31 cellular contexts compared by ENCODE assay signal in genomic region chr4:67048530-67048929, GRCh38.
"Had no signal": no experiment of that assay in that cellular context is flagged by ENCODE, and none has a peak within 500 bp of the region (broad histone marks: within the 10 kb centered on the region; RNA-seq: fewer than 3 reads in every experiment).

No MANE protein-coding gene starts in this region.

- H3K4me2 ChIP-seq: SK-N-SH had no signal

- H3K36me3 Mint-ChIP-seq: activated naive CD8-positive, alpha-beta T cell treated with anti-CD3 and anti-CD28 coated beads for 36 hours had no signal

- H3K4me3 ChIP-seq: ascending aorta, breast epithelium, Peyer's patch, SJSA1 had no signal

- ATAC-seq: activated CD8-positive, alpha-beta T cell treated with anti-CD3 and anti-CD28 coated beads for 36 hours; activated T-helper 17 cell treated with anti-CD3 and anti-CD28 coated beads, Interleukin-2, amount 50 U/mL, for 72 hours; PC-3 had no signal

- H3K27ac Mint-ChIP-seq: activated CD4-positive, alpha-beta T cell treated with anti-CD3 and anti-CD28 coated beads, Interleukin-2, amount 10 ng/mL, durations not matched to agents 24 days and 14 days; activated CD8-positive, alpha-beta T cell treated with anti-CD3 and anti-CD28 coated beads for 36 hours; activated naive CD8-positive, alpha-beta T cell treated with anti-CD3 and anti-CD28 coated beads for 36 hours; activated T-cell treated with anti-CD3 and anti-CD28 coated beads, Interleukin-2, amount 50 U/mL, for 72 hours; activated T-helper 17 cell treated with anti-CD3 and anti-CD28 coated beads, Interleukin-2, amount 50 U/mL, for 72 hours; T-helper 1 cell treated with Interleukin-12 subunit alpha and Interleukin-12 subunit beta and Interleukin-4 antibody, amounts not matched to agents 30 μg/mL and 1 μg/mL, for 36 hours; T-helper 2 cell treated with Interferon-gamma antibody and Interleukin-4, amounts not matched to agents 5 μg/mL and 100 μg/mL, for 36 hours had no signal

- H3K4me1 Mint-ChIP-seq: activated CD4-positive, alpha-beta T cell treated with anti-CD3 and anti-CD28 coated beads, Interleukin-2, amount 10 ng/mL, durations not matched to agents 24 days and 14 days; activated naive CD8-positive, alpha-beta T cell treated with anti-CD3 and anti-CD28 coated beads for 36 hours; activated T-helper 17 cell treated with anti-CD3 and anti-CD28 coated beads, Interleukin-2, amount 50 U/mL, for 72 hours had no signal

- H3K36me3 ChIP-seq: ascending aorta, breast epithelium, Peyer's patch, SJSA1 had no signal

- H3K27ac ChIP-seq: ascending aorta, breast epithelium, Peyer's patch, SJSA1 had no signal

- H3K4me3 Mint-ChIP-seq: activated CD4-positive, alpha-beta T cell treated with anti-CD3 and anti-CD28 coated beads, Interleukin-2, amount 10 ng/mL, durations not matched to agents 24 days and 14 days; activated CD8-positive, alpha-beta T cell treated with anti-CD3 and anti-CD28 coated beads for 36 hours; activated naive CD8-positive, alpha-beta T cell treated with anti-CD3 and anti-CD28 coated beads for 36 hours; activated T-cell treated with anti-CD3 and anti-CD28 coated beads, Interleukin-2, amount 50 U/mL, for 72 hours; activated T-helper 17 cell treated with anti-CD3 and anti-CD28 coated beads, Interleukin-2, amount 50 U/mL, for 72 hours; T-helper 1 cell treated with Interleukin-12 subunit alpha and Interleukin-12 subunit beta and Interleukin-4 antibody, amounts not matched to agents 30 μg/mL and 1 μg/mL, for 36 hours; T-helper 2 cell treated with Interferon-gamma antibody and Interleukin-4, amounts not matched to agents 5 μg/mL and 100 μg/mL, for 36 hours had no signal

- DNase-seq: activated CD4-positive, alpha-beta T cell treated with anti-CD3 and anti-CD28 coated beads, Interleukin-2, amount 10 ng/mL, durations not matched to agents 24 days and 14 days; activated CD4-positive, alpha-beta T cell treated with anti-CD3 and anti-CD28 coated beads, Interleukin-2, amount 50 U/mL, for 4 hours; activated CD8-positive, alpha-beta T cell treated with anti-CD3 and anti-CD28 coated beads for 36 hours; activated effector memory CD4-positive, alpha-beta T cell treated with anti-CD3 and anti-CD28 coated beads, Interleukin-2, amount 50 U/mL, for 16 hours; activated naive CD4-positive, alpha-beta T cell; activated naive CD4-positive, alpha-beta T cell treated with anti-CD3 and anti-CD28 coated beads, Interleukin-2, amount 50 U/mL, for 16 hours; activated naive CD8-positive, alpha-beta T cell treated with anti-CD3 and anti-CD28 coated beads for 36 hours; activated T-cell treated with anti-CD3 and anti-CD28 coated beads, Interleukin-2, amount 50 U/mL, for 1 hour; activated T-cell treated with anti-CD3 and anti-CD28 coated beads, Interleukin-2, amount 50 U/mL, for 72 hours; amniotic stem cell; NCI-H1105 treated with DMSO at 0.1 percent for 48 hours; NCI-H1436; NCI-H1694; NCI-H1930; NCI-H2081 treated with DMSO at 0.1 percent for 48 hours; NCI-H226; NCI-H446 treated with DMSO at 0.1 percent for 48 hours; NCI-H524; NCI-H69; NCI-H82; PC-3; Peyer's patch; RPMI8226; SHP77 treated with DMSO at 0.1 percent for 48 hours; SK-N-SH had no signal

- H3K27me3 Mint-ChIP-seq: activated CD4-positive, alpha-beta T cell treated with anti-CD3 and anti-CD28 coated beads, Interleukin-2, amount 10 ng/mL, durations not matched to agents 24 days and 14 days; activated CD8-positive, alpha-beta T cell treated with anti-CD3 and anti-CD28 coated beads for 36 hours; activated naive CD8-positive, alpha-beta T cell treated with anti-CD3 and anti-CD28 coated beads for 36 hours; activated T-helper 17 cell treated with anti-CD3 and anti-CD28 coated beads, Interleukin-2, amount 50 U/mL, for 72 hours had no signal

- H3K9me3 Mint-ChIP-seq: activated CD4-positive, alpha-beta T cell treated with anti-CD3 and anti-CD28 coated beads, Interleukin-2, amount 10 ng/mL, durations not matched to agents 24 days and 14 days; activated CD8-positive, alpha-beta T cell treated with anti-CD3 and anti-CD28 coated beads for 36 hours; activated naive CD8-positive, alpha-beta T cell treated with anti-CD3 and anti-CD28 coated beads for 36 hours; T-helper 2 cell treated with Interferon-gamma antibody and Interleukin-4, amounts not matched to agents 5 μg/mL and 100 μg/mL, for 36 hours had no signal

- H3K9me3 ChIP-seq: ascending aorta, breast epithelium, Peyer's patch, SJSA1, SK-N-SH had no signal

- H3K4me1 ChIP-seq: ascending aorta, breast epithelium, Peyer's patch, SJSA1 had no signal

- H3K27me3 ChIP-seq: ascending aorta, breast epithelium, Peyer's patch, SJSA1 had no signal

- H3K9ac ChIP-seq: SK-N-SH had no signal
